27 cellular contexts compared by ENCODE assay signal in genomic region chr10:71561003-71561577, GRCh38.
DNase-seq lines count a peak whose midpoint lies in the region; ATAC-seq and TF ChIP-seq lines count a peak whose summit lies in the region.
"Had no signal": no experiment of that assay in that cellular context is flagged by ENCODE, and none has a peak within 500 bp of the region (broad histone marks: within the 10 kb centered on the region; RNA-seq: fewer than 3 reads in every experiment).

No MANE protein-coding gene starts in this region.

- WGBS in H9 (ENCODE audit: extremely low coverage, insufficient read length, low lambda C conversion rate): 100% methylated on average over 2 of the region's 5 CpGs

- H2BK15ac ChIP-seq in H9 (ENCODE audit: low read depth, low read length): no peak overlapping the region; the same call in 1 of the 2 replicates

- no peak overlapping the region for H2AFZ ChIP-seq in H9 (ENCODE audit: low read length)

- H3K23me2 ChIP-seq in H9 (ENCODE audit: insufficient read length, low read depth, low read length, poor library complexity, severe bottlenecking): no peaks in the 10 kb centered on the region

- H2BK5ac ChIP-seq in H9 (ENCODE audit: insufficient read length, low read length): no peak overlapping the region

- peaks cover 13% of the 10 kb centered on the region; the same call in 1 of the 2 replicates for H3K4me1 ChIP-seq in H9 (ENCODE audit: insufficient read depth, low read length)
- H3K4me1 ChIP-seq in mucosa of descending colon (ENCODE audit: low read depth): no peaks in the 10 kb centered on the region
- H3K4me1 ChIP-seq: tibial artery had no signal

- ATAC-seq in mucosa of descending colon: peak; percentile 63
- ATAC-seq: left lobe of liver, T-helper 17 cell had no signal

- no peaks in the 10 kb centered on the region for H3K36me3 Mint-ChIP-seq in H9 (ENCODE audit: insufficient read depth in 1 of 3, low read depth in 3 of 3)
- H3K36me3 Mint-ChIP-seq: immature natural killer cell had no signal

- no peak overlapping the region for H2BK20ac ChIP-seq in H9 (ENCODE audit: low read depth, low read length, poor library complexity, severe bottlenecking)

- H3K79me1 ChIP-seq in H9 (ENCODE audit: insufficient read depth, low read depth, low read length, poor library complexity, severe bottlenecking): no peaks in the 10 kb centered on the region

- no peak overlapping the region for H3K4me3 Mint-ChIP-seq in H9
- H3K4me3 Mint-ChIP-seq: activated CD4-positive, alpha-beta T cell treated with anti-CD3 and anti-CD28 coated beads, Interleukin-2, amount 10 ng/mL, durations not matched to agents 24 days and 14 days; immature natural killer cell; T-helper 17 cell had no signal

- H3K14ac ChIP-seq in H9 (ENCODE audit: insufficient read depth, low read length): no peak overlapping the region

- no peaks in the 10 kb centered on the region for H3K9me3 ChIP-seq in H9 (ENCODE audit: control insufficient read depth, low read depth, low read length)
- H3K9me3 ChIP-seq in mucosa of descending colon: no peaks in the 10 kb centered on the region
- H3K9me3 ChIP-seq: HAP-1, tibial artery had no signal

- H3K36me3 ChIP-seq in mucosa of descending colon (ENCODE audit: low read depth): no peaks in the 10 kb centered on the region
- H3K36me3 ChIP-seq: HAP-1, tibial artery had no signal

- no peaks in the 10 kb centered on the region for H3K27me3 ChIP-seq in H9 (ENCODE audit: insufficient read depth, low read length)

- no peak overlapping the region for H2BK120ac ChIP-seq in H9 (ENCODE audit: low read depth, low read length, poor library complexity, severe bottlenecking)

- intact Hi-C loops in mucosa of descending colon (cut with DNase I, micrococcal nuclease): loop anchor here (10.0 kb wide), 1 partner anchor 166 kb away; the partner anchor contains the start of gene CDH23 (in 2 of the 2)

- no peaks in the 10 kb centered on the region for H4K20me1 ChIP-seq in H9 (ENCODE audit: control insufficient read depth, insufficient read depth, insufficient read length)

- H3K4me2 ChIP-seq in H9 (ENCODE audit: insufficient read depth, insufficient read length, low read length): no peak overlapping the region

- H3K79me2 ChIP-seq in H9 (ENCODE audit: insufficient read depth, low read length): no peaks in the 10 kb centered on the region

- H3K9ac ChIP-seq in H9 (ENCODE audit: extremely low read depth, insufficient read length, low read length): no peak overlapping the region

- TF ChIP-seq CTCF in H9 (conservative IDR thresholded peaks at IDR 0.05): no peak
- TF ChIP-seq CTCF in mucosa of descending colon (IDR thresholded peaks at IDR 0.05): no peak

- H3K4ac ChIP-seq in H9 (ENCODE audit: low read depth, low read length): no peak overlapping the region

- no peak overlapping the region for H4K5ac ChIP-seq in H9 (ENCODE audit: insufficient read length, low read depth, low read length)

- peaks cover 34 to 39% of the 10 kb centered on the region in 2 experiments for H3K4me1 Mint-ChIP-seq in H9
- H3K4me1 Mint-ChIP-seq: activated CD4-positive, alpha-beta T cell treated with anti-CD3 and anti-CD28 coated beads, Interleukin-2, amount 10 ng/mL, durations not matched to agents 24 days and 14 days; immature natural killer cell had no signal

- no peak overlapping the region for H2AK5ac ChIP-seq in H9 (ENCODE audit: insufficient read length, low read length)

- H3K9me3 Mint-ChIP-seq in H9: no peaks in the 10 kb centered on the region
- H3K9me3 Mint-ChIP-seq: activated CD4-positive, alpha-beta T cell treated with anti-CD3 and anti-CD28 coated beads, Interleukin-2, amount 10 ng/mL, durations not matched to agents 24 days and 14 days; immature natural killer cell had no signal

- H4K8ac ChIP-seq in H9 (replicated peaks; ENCODE audit: insufficient read length, low read depth, low read length): no peak overlapping the region

- H4K91ac ChIP-seq in H9 (ENCODE audit: insufficient read length, low read depth, low read length): no peak overlapping the region

- H2BK12ac ChIP-seq in H9 (ENCODE audit: insufficient read length, low read depth, low read length): no peak overlapping the region

- H3T11ph ChIP-seq in H9 (ENCODE audit: low read length): no peak overlapping the region

- H3K27me3 Mint-ChIP-seq in H9 (ENCODE audit: low read depth): peaks cover 4% of the 10 kb centered on the region

- H3K4me3 ChIP-seq in mucosa of descending colon: no peak overlapping the region
- H3K4me3 ChIP-seq: HAP-1, tibial artery had no signal

- DNase-seq in Ammon's horn (ENCODE audit: low spot score) (peak; percentile 11), H9 (no peak), UCSD-AML1 (lab: John Stamatoyannopoulos, UW; ENCODE audit: unreplicated experiment) (peak; percentile 19), mucosa of descending colon (peak in 1 of 3 donors; percentile 22), pons (ENCODE audit: low spot score) (no peak), HuH-7 (ENCODE audit: low spot score) (no peak), putamen (ENCODE audit: low spot score) (no peak)
- DNase-seq in stimulated activated CD4-positive, alpha-beta T cell treated with anti-CD3 and anti-CD28 coated beads, Interleukin-4, amount 100 ng/mL, for 4 hours: no peak
- DNase-seq: ACHN; activated CD4-positive, alpha-beta T cell treated with anti-CD3 and anti-CD28 coated beads, Interleukin-2, amount 10 ng/mL, durations not matched to agents 24 days and 14 days; activated gamma-delta T cell; activated T-cell treated with anti-CD3 and anti-CD28 coated beads, Interleukin-2, amount 50 U/mL, for 1 hour; C1 segment of cervical spinal cord; COR-L47; DMS79; GF-D8; hippocampal formation; immature natural killer cell; mesenchymal stem cell; NCI-H510A treated with DMSO at 0.1 percent for 48 hours; NK-92 treated with Interleukin-12 subunit alpha and Interleukin-12 subunit beta, amount 100 ng/mL, for 24 hours; nucleus accumbens; T-helper 17 cell; tibial artery had no signal

- H3K56ac ChIP-seq in H9 (ENCODE audit: insufficient read length, low read depth, low read length): no peak overlapping the region

- peak overlapping the region; percentile 24 for H3K18ac ChIP-seq in H9 (ENCODE audit: insufficient read length, low read depth, low read length)

- no peak overlapping the region for H3K27ac Mint-ChIP-seq in H9
- H3K27ac Mint-ChIP-seq: activated CD4-positive, alpha-beta T cell treated with anti-CD3 and anti-CD28 coated beads, Interleukin-2, amount 10 ng/mL, durations not matched to agents 24 days and 14 days; immature natural killer cell had no signal

- H3K23ac ChIP-seq in H9 (ENCODE audit: insufficient read length, low read depth, low read length): no peak overlapping the region

- H3K27ac ChIP-seq in H9 (ENCODE audit: insufficient read length, low read depth, low read length): no peak overlapping the region
- H3K27ac ChIP-seq: tibial artery, VCaP had no signal

Comparison
In these comparisons a context has a peak if more than half of its experiments do, and no peak if none do; other contexts are left out.
1. DNase-seq: peak in Ammon's horn (single experiment) and UCSD-AML1 (single experiment); none in H9 (single experiment), pons (single experiment), HuH-7 (single experiment), putamen (single experiment) and stimulated activated CD4-positive, alpha-beta T cell treated with anti-CD3 and anti-CD28 coated beads, Interleukin-4, amount 100 ng/mL, for 4 hours (0 of 2).